ENCODE assay signal across 25 cellular contexts in genomic region chr13:107743523-107743922, GRCh38.
DNase-seq lines count a peak whose midpoint lies in the region; ATAC-seq and TF ChIP-seq lines count a peak whose summit lies in the region.
"Had no signal": no experiment of that assay in that cellular context is flagged by ENCODE, and none has a peak within 500 bp of the region (broad histone marks: within the 10 kb centered on the region; RNA-seq: fewer than 3 reads in every experiment).

No MANE protein-coding gene starts in this region.

- H3K27ac ChIP-seq in VCaP (peak overlapping the region; percentile 69), mesodermal cell (ENCODE audit: low read depth, low read length, severe bottlenecking) (peak overlapping the region; percentile 4)
- H3K27ac ChIP-seq: 22Rv1, epithelial cell of prostate, parathyroid adenoma, skin epidermis had no signal

- H3K4me1 ChIP-seq in mesodermal cell (ENCODE audit: control insufficient read depth, insufficient read depth, low read length, poor library complexity, severe bottlenecking), result peaks cover 14% of the 10 kb centered on the region
- H3K4me1 ChIP-seq: Caco-2, parathyroid adenoma had no signal

- peak; percentile 46 for DNase-seq in NCI-H1092 treated with DMSO at 0.1 percent for 48 hours (lab: John Stamatoyannopoulos, UW)
- no peak for DNase-seq in NCI-H1092 (lab: John Stamatoyannopoulos, UW)
- peak; percentile 21 for DNase-seq in HCEC 1CT
- no peak for DNase-seq in kidney tubule cell (ENCODE audit: low spot score)
- DNase-seq: activated B cell treated with CpG ODN at 0.5 μM for 24 hours; activated CD4-positive, alpha-beta T cell treated with anti-CD3 and anti-CD28 coated beads, Interleukin-2, amount 10 ng/mL, durations not matched to agents 7 days and 5 days; activated effector memory CD4-positive, alpha-beta T cell treated with anti-CD3 and anti-CD28 coated beads, Interleukin-2, amount 50 U/mL, for 16 hours; activated T-cell treated with anti-CD3 and anti-CD28 coated beads, Interleukin-2, amount 50 U/mL, for 24 hours; C1 segment of cervical spinal cord; Caco-2; effector CD8-positive, alpha-beta T cell; NCI-H1694; NCI-H226; SIG-M5; stimulated activated naive CD4-positive, alpha-beta T cell treated with Interleukin-2 at 50 U/mL for 16 hours; T1000 had no signal

- TF ChIP-seq CTCF in VCaP (conservative IDR thresholded peaks at IDR 0.05), result no peak

- H3K36me3 ChIP-seq in mesodermal cell (ENCODE audit: control insufficient read depth, insufficient read depth, low read length), result no peaks in the 10 kb centered on the region

- no peak overlapping the region for H3K4me3 ChIP-seq in mesodermal cell (ENCODE audit: extremely low read depth, insufficient read depth, low read length, poor library complexity, severe bottlenecking)
- H3K4me3 ChIP-seq: skin epidermis had no signal

- H3K9me3 ChIP-seq in mesodermal cell (ENCODE audit: control insufficient read depth, low read length), result no peaks in the 10 kb centered on the region
- H3K9me3 ChIP-seq: Caco-2 had no signal

- WGBS in mesodermal cell (ENCODE audit: insufficient coverage in 2 of 2), 2 experiments, result 100% methylated on average over 1 of the region's 4 CpGs; no CpG with 5 or more reads in 1 of the 2 experiments

- ATAC-seq in GM18868 (IDR thresholded peaks at IDR 0.05; ENCODE audit: unreplicated experiment), result no peak
- ATAC-seq in GM19395 (IDR thresholded peaks at IDR 0.05; ENCODE audit: unreplicated experiment), result no peak
- ATAC-seq: left lobe of liver had no signal

Comparison
In these comparisons a context has a peak if more than half of its experiments do, and no peak if none do; other contexts are left out.
1. DNase-seq: peak in NCI-H1092 treated with DMSO at 0.1 percent for 48 hours (single experiment) and HCEC 1CT (single experiment); none in NCI-H1092 (single experiment) and kidney tubule cell (single experiment).